In the genomic region with DNA sequence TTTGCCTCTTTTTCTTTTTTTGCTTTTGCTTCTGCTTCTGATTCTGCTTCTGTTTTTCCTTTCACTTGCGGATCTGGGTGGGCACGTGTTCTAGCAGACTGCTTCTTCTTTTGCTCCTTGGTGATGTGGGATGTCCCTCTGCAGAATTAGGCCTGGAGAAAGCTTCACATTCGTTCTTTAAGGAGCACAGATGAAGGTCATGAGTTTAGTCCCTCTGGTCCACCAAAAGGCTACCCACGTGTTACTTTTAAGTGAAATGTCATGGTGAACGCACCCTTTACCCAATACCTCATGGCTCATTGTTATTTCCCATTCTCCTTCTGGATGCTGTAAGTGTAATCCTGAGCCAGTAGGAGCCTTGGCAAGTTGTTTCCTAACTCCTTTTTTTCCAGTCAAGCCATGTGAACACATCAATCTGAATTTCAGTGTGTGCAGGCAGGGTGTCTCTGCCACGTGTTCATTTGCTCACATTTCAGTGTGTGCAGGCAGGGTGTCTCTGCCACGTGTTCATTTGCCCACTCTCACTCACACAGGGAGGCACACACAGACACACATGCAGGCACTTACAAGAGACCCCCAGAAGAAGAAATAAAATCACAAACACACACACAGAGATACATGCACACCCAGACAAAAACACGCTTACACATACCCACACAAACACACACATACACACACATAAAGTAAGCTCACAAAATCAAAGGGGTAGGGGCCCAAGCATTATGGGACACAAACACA, we compare ENCODE assay signal across 12 cellular contexts. TPM values are rescaled to one million over a fixed set of nuclear protein-coding genes. Genes with fewer than 3 reads are reported as not detected.
DNase-seq lines count a peak whose midpoint lies in the region; ATAC-seq and TF ChIP-seq lines count a peak whose summit lies in the region.
"Had no signal": no experiment of that assay in that cellular context is flagged by ENCODE, and none has a peak within 500 bp of the region (broad histone marks: within the 10 kb centered on the region; RNA-seq: fewer than 3 reads in every experiment).

No MANE protein-coding gene starts in this region.

- CTCF ChIA-PET in CD4-positive, alpha-beta memory T cell (lab: Charles Lee; ENCODE audit: partially characterized antibody): interaction anchor here (1.0 to 3.0 kb wide), 5 partner anchors 22 to 1153 kb away, joined by 3 to 13 read pairs (median 6); partner anchors contain the start of gene FAAH2

- no peak overlapping the region for H4K91ac ChIP-seq in trophoblast cell (ENCODE audit: low read depth, low read length)

- H3K79me1 ChIP-seq in trophoblast cell (ENCODE audit: low read length): peaks cover 12% of the 10 kb centered on the region

- H2AFZ ChIP-seq in trophoblast cell (ENCODE audit: insufficient read depth, low read length, poor library complexity) (no peak overlapping the region), hepatocyte (no peak overlapping the region)

- H3K36me3 Mint-ChIP-seq in CD4-positive, alpha-beta memory T cell: peaks cover 0 to 5% of the 10 kb centered on the region in 2 donors
- H3K36me3 Mint-ChIP-seq in HFFc6 (ENCODE audit: low read depth): no peaks in the 10 kb centered on the region
- peaks cover 11% of the 10 kb centered on the region for H3K36me3 Mint-ChIP-seq in central memory CD8-positive, alpha-beta T cell (ENCODE audit: insufficient read depth)

- no peak for ATAC-seq in central memory CD8-positive, alpha-beta T cell (replicated peaks; ENCODE audit: extremely low read depth, poor library complexity, severe bottlenecking)
- ATAC-seq: esophagus mucosa had no signal

- H3K18ac ChIP-seq in trophoblast cell (ENCODE audit: low read length): no peak overlapping the region

- H3K4me3 Mint-ChIP-seq in CD4-positive, alpha-beta memory T cell: peak overlapping the region in 7 of 8 donors; percentile 83 to 95 (median 93)
- H3K4me3 Mint-ChIP-seq in HFFc6: no peak overlapping the region
- H3K4me3 Mint-ChIP-seq in central memory CD8-positive, alpha-beta T cell: peak overlapping the region; percentile 48

- POLR2A ChIA-PET in CD4-positive, alpha-beta memory T cell (lab: Charles Lee; ENCODE audit: partially characterized antibody): interaction anchor here (1.2 to 1.3 kb wide), 2 partner anchors 37 to 212 kb away, joined by 3 to 4 read pairs; partner anchors contain the start of gene NBDY

- whole genome bisulfite sequencing in trophoblast cell (ENCODE audit: extremely low coverage, insufficient coverage, insufficient read length): no CpG with 5 or more reads among the region's 8 CpGs
- WGBS in hepatocyte (ENCODE audit: low lambda C conversion rate, missing lambda C conversion rate): 87% methylated on average over 8 of the region's 8 CpGs

- H2BK120ac ChIP-seq in trophoblast cell (ENCODE audit: insufficient read depth, low read length, poor library complexity): no peak overlapping the region

- peaks cover 40 to 60% (median 46%) of the 10 kb centered on the region in 4 donors for H3K4me1 Mint-ChIP-seq in CD4-positive, alpha-beta memory T cell
- peaks cover 40% of the 10 kb centered on the region for H3K4me1 Mint-ChIP-seq in HFFc6 (ENCODE audit: low read depth)
- peaks cover 40% of the 10 kb centered on the region for H3K4me1 Mint-ChIP-seq in central memory CD8-positive, alpha-beta T cell

- H4K12ac ChIP-seq in trophoblast cell (ENCODE audit: low read depth, low read length): no peak overlapping the region

- no peak overlapping the region for H3K14ac ChIP-seq in trophoblast cell (ENCODE audit: low read length)

- peak overlapping the region; percentile 39 for H2BK12ac ChIP-seq in trophoblast cell (ENCODE audit: low read length)

- no peaks in the 10 kb centered on the region for H3K9me3 Mint-ChIP-seq in CD4-positive, alpha-beta memory T cell
- H3K9me3 Mint-ChIP-seq in HFFc6: no peaks in the 10 kb centered on the region
- no peaks in the 10 kb centered on the region for H3K9me3 Mint-ChIP-seq in central memory CD8-positive, alpha-beta T cell

- H4K8ac ChIP-seq in trophoblast cell (ENCODE audit: low read depth, low read length): no peak overlapping the region

- H3K4me2 ChIP-seq in trophoblast cell (ENCODE audit: low read length) (no peak overlapping the region), hepatocyte (no peak overlapping the region)

- no peak for DNase-seq in CD4-positive, alpha-beta memory T cell
- DNase-seq in HFFc6 (no peak), trophoblast cell (no peak), NCI-H1092 treated with DMSO at 0.1 percent for 48 hours (lab: John Stamatoyannopoulos, UW) (no peak), SKM-1 (lab: John Stamatoyannopoulos, UW; ENCODE audit: unreplicated experiment) (no peak), WERI-Rb-1 (no peak), hepatocyte (ENCODE audit: low spot score) (no peak)
- DNase-seq in central memory CD8-positive, alpha-beta T cell (ENCODE audit: low spot score in 2 of 2): no peak
- DNase-seq: NCI-H1417; Right ventricle myocardium superior; stimulated activated CD4-positive, alpha-beta T cell treated with anti-CD3 and anti-CD28 coated beads, Interleukin-2, amount 100 ng/mL, for 24 hours had no signal

- H3K27ac ChIP-seq in CD4-positive, alpha-beta memory T cell (ENCODE audit: low read depth, low read length): peak overlapping the region; percentile 43
- H3K27ac ChIP-seq in trophoblast cell (ENCODE audit: low read depth, low read length): peak overlapping the region; percentile 40
- H3K27ac ChIP-seq in WERI-Rb-1: no peak overlapping the region
- no peak overlapping the region for H3K27ac ChIP-seq in hepatocyte

- intact Hi-C loops in CD4-positive, alpha-beta memory T cell (cut with micrococcal nuclease): no loop called here

- no peak overlapping the region for H3K4me3 ChIP-seq in CD4-positive, alpha-beta memory T cell (ENCODE audit: low read length in 2 of 2)
- no peak overlapping the region for H3K4me3 ChIP-seq in trophoblast cell (ENCODE audit: low read depth, low read length)
- H3K4me3 ChIP-seq in WERI-Rb-1 (ENCODE audit: low read depth, low read length): no peak overlapping the region
- H3K4me3 ChIP-seq in hepatocyte: no peak overlapping the region

- H3K36me3 ChIP-seq in CD4-positive, alpha-beta memory T cell (ENCODE audit: insufficient read depth, low read length): no peaks in the 10 kb centered on the region
- H3K36me3 ChIP-seq in trophoblast cell (ENCODE audit: control insufficient read depth in 1 of 2, insufficient read depth in 2 of 2, low read length in 2 of 2) (peaks cover 8% of the 10 kb centered on the region in 2 experiments), WERI-Rb-1 (peaks cover 8% of the 10 kb centered on the region; the same call in 1 of the 2 replicates), hepatocyte (replicated peaks; ENCODE audit: insufficient read depth, low read depth) (no peaks in the 10 kb centered on the region)

- TF ChIP-seq CTCF in HFFc6 (IDR thresholded peaks at IDR 0.05): no peak
- TF ChIP-seq CTCF in WERI-Rb-1 (IDR thresholded peaks at IDR 0.05; ENCODE audit: low read depth, low read length): no peak
- TF ChIP-seq CTCF in hepatocyte (IDR thresholded peaks at IDR 0.05; ENCODE audit: poor library complexity): no peak

- H3K27ac Mint-ChIP-seq in CD4-positive, alpha-beta memory T cell: peak overlapping the region; percentile 76 to 93 (median 87)
- H3K27ac Mint-ChIP-seq in HFFc6: peak overlapping the region; percentile 43
- peak overlapping the region; percentile 83 for H3K27ac Mint-ChIP-seq in central memory CD8-positive, alpha-beta T cell (ENCODE audit: low read depth)

- no peak overlapping the region for H3K23ac ChIP-seq in trophoblast cell (ENCODE audit: low read length)

- peak overlapping the region; percentile 25 for H3K4ac ChIP-seq in trophoblast cell (ENCODE audit: low read depth, low read length)

- no peak overlapping the region for H3K9ac ChIP-seq in trophoblast cell (ENCODE audit: low read length)

- no peaks in the 10 kb centered on the region for H3K27me3 ChIP-seq in CD4-positive, alpha-beta memory T cell (ENCODE audit: insufficient read depth, low read length)
- H3K27me3 ChIP-seq in trophoblast cell (ENCODE audit: insufficient read depth, low read length): no peaks in the 10 kb centered on the region
- H3K27me3 ChIP-seq in WERI-Rb-1 (ENCODE audit: insufficient read depth, low read depth, severe bottlenecking): no peaks in the 10 kb centered on the region
- no peaks in the 10 kb centered on the region for H3K27me3 ChIP-seq in hepatocyte

- H3K9me2 ChIP-seq in hepatocyte (replicated peaks; ENCODE audit: insufficient read depth): no peaks in the 10 kb centered on the region

- no peak overlapping the region for H2BK5ac ChIP-seq in trophoblast cell (ENCODE audit: low read depth, low read length, poor library complexity)

- no peaks in the 10 kb centered on the region for H3K79me2 ChIP-seq in trophoblast cell (ENCODE audit: control insufficient read depth, insufficient read depth, low read length, poor library complexity)
- H3K79me2 ChIP-seq in hepatocyte: no peaks in the 10 kb centered on the region

- no peaks in the 10 kb centered on the region for H3K9me3 ChIP-seq in CD4-positive, alpha-beta memory T cell (ENCODE audit: control insufficient read depth in 1 of 2, low read length in 2 of 2)
- H3K9me3 ChIP-seq in trophoblast cell (ENCODE audit: insufficient read depth, low read depth, low read length) (no peaks in the 10 kb centered on the region), WERI-Rb-1 (ENCODE audit: severe bottlenecking) (no peaks in the 10 kb centered on the region), hepatocyte (ENCODE audit: low read depth) (no peaks in the 10 kb centered on the region)

- peaks cover 48% of the 10 kb centered on the region for H3K4me1 ChIP-seq in CD4-positive, alpha-beta memory T cell (ENCODE audit: insufficient read depth, low read length)
- H3K4me1 ChIP-seq in trophoblast cell (ENCODE audit: control insufficient read depth in 1 of 2, insufficient read depth in 2 of 2, low read length in 2 of 2) (peaks cover 9 to 18% of the 10 kb centered on the region in 2 experiments), hepatocyte (ENCODE audit: insufficient read depth) (no peaks in the 10 kb centered on the region)

- no peaks in the 10 kb centered on the region for H4K20me1 ChIP-seq in hepatocyte (ENCODE audit: insufficient read depth, poor library complexity, severe bottlenecking)

- H3K27me3 Mint-ChIP-seq in CD4-positive, alpha-beta memory T cell: no peaks in the 10 kb centered on the region
- no peaks in the 10 kb centered on the region; the same call in 1 of the 2 replicates for H3K27me3 Mint-ChIP-seq in HFFc6 (ENCODE audit: insufficient read depth)
- H3K27me3 Mint-ChIP-seq in central memory CD8-positive, alpha-beta T cell: no peaks in the 10 kb centered on the region

- no peak overlapping the region for H2AK5ac ChIP-seq in trophoblast cell (ENCODE audit: low read length)

RNA-seq across cellular contexts. Expression of gene NBDY, which starts 36.9 kb away (rescaled TPM):
- 10 to 100 TPM; 29.3 to 34.3 TPM for total RNA-seq in CD4-positive, alpha-beta memory T cell
- polyA plus RNA-seq in CD4-positive, alpha-beta memory T cell: 10 to 100 TPM; 70.1 to 75.7 TPM
- total RNA-seq in HFFc6 (2021; fragmentation: NEBNext Ultra II Directional; extraction: Animal tissue kit (Norgen Biotek cat#: 25700)): 10 to 100 TPM; 61.2 to 78.7 (median 68.3) TPM
- polyA plus RNA-seq in trophoblast cell (2013): 85.5 and 86.3 TPM in 2 replicates
- total RNA-seq in hepatocyte: 14.4 and 20.4 TPM in 2 replicates
- 161 and 166 TPM in 2 replicates for polyA plus RNA-seq in hepatocyte

Comparison
In these comparisons a context has a peak if more than half of its experiments do, and no peak if none do; other contexts are left out.
1. H3K27ac ChIP-seq: peak in CD4-positive, alpha-beta memory T cell (single experiment) and trophoblast cell (single experiment); none in WERI-Rb-1 (single experiment) and hepatocyte (single experiment).
2. Peak in every context shown above with its lines, with median percentiles within 50 percentile points of each other: H3K27ac Mint-ChIP-seq.